In the genomic region with DNA sequence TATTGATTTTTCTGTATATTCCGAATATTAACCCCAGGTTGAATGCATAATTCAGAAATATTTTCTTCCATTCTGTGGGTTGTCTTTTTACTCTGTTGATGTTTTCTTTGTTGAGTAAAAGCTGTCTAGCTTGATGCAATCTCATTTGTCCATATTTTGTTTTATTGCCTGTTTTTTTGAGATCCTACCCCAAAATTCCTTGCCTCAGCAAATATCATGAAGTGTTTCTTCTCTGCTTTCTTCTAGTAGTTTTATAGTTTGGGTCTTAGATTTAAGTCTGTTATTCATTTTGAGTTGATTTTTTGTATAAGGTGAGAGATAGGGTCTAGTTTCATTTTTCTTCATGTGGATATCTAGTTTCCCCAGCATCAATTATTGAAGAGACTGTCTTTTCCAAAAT, we compare ENCODE assay signal across 35 cellular contexts.
"Had no signal": no experiment of that assay in that cellular context is flagged by ENCODE, and none has a peak within 500 bp of the region (broad histone marks: within the 10 kb centered on the region; RNA-seq: fewer than 3 reads in every experiment).

No MANE protein-coding gene starts in this region.

- H3K27me3 ChIP-seq: MG63 had no signal

- H3K4me3 ChIP-seq: MG63 had no signal

- H3K36me3 ChIP-seq: MG63 had no signal

- H3K9me3 ChIP-seq: MG63 had no signal

- DNase-seq: Kasumi-1, MG63, MM.1S, MV-4-11, NCI-H1048, NCI-H1092, NCI-H1092 treated with DMSO at 0.1 percent for 48 hours, NCI-H1105, NCI-H1105 treated with DMSO at 0.1 percent for 48 hours, NCI-H1417, NCI-H1417 treated with DMSO at 0.1 percent for 48 hours, NCI-H1436, NCI-H1436 treated with DMSO at 0.1 percent for 48 hours, NCI-H146, NCI-H1694, NCI-H1694 treated with DMSO at 0.1 percent for 48 hours, NCI-H187, NCI-H187 treated with DMSO at 0.1 percent for 48 hours, NCI-H1930, NCI-H2029, NCI-H2029 treated with DMSO at 0.1 percent for 48 hours, NCI-H2081, NCI-H2081 treated with DMSO at 0.1 percent for 48 hours, NCI-H2107, NCI-H2171, NCI-H2171 treated with DMSO at 0.1 percent for 48 hours, NCI-H2227 treated with DMSO at 0.1 percent for 48 hours, NCI-H226, NCI-H345, NCI-H446, NCI-H446 treated with DMSO at 0.1 percent for 48 hours, NCI-H510A, NCI-H510A treated with DMSO at 0.1 percent for 48 hours, NCI-H524, NCI-H524 treated with DMSO at 0.1 percent for 48 hours had no signal
